Comparison of ENCODE assay signal across 13 cellular contexts in the genomic region with DNA sequence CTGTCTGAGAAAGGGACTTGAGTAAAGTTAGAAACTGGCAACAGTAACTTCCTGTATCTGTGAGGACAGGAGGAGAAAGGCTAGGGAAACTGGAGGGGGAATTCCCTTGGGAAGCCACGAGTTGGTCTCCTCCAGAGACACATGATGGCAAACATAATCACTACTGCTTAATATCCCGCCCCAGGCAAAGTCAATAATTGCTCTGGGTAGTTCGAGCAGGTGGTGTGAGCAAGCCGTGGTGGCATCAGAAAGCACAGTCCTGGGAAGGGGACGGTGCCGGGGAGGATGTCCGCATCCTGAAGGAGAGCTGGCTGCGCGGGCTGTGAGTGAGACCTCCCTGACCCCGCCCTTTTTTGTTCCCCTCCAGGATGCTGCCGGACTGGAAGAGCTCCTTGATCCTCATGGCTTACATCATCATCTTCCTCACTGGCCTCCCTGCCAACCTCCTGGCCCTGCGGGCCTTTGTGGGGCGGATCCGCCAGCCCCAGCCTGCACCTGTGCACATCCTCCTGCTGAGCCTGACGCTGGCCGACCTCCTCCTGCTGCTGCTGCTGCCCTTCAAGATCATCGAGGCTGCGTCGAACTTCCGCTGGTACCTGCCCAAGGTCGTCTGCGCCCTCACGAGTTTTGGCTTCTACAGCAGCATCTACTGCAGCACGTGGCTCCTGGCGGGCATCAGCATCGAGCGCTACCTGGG. TPM values are rescaled to one million over a fixed set of nuclear protein-coding genes. Genes with fewer than 3 reads are reported as not detected.
DNase-seq lines count a peak whose midpoint lies in the region; ATAC-seq and TF ChIP-seq lines count a peak whose summit lies in the region.
"Had no signal": no experiment of that assay in that cellular context is flagged by ENCODE, and none has a peak within 500 bp of the region (broad histone marks: within the 10 kb centered on the region; RNA-seq: fewer than 3 reads in every experiment).

No MANE protein-coding gene starts in this region.

- no peak overlapping the region for H3K27ac ChIP-seq in foreskin keratinocyte
- H3K27ac ChIP-seq: cardiac muscle cell had no signal

- no peaks in the 10 kb centered on the region for H3K4me1 ChIP-seq in foreskin keratinocyte
- H3K4me1 ChIP-seq: HAP-1 had no signal

- DNase-seq in left cardiac atrium, result no peak
- no peak for DNase-seq in left ventricle myocardium superior
- DNase-seq in NCI-H2196 treated with DMSO at 0.1 percent for 48 hours (lab: John Stamatoyannopoulos, UW; ENCODE audit: unreplicated experiment), result peak; percentile 30
- no peak for DNase-seq in foreskin keratinocyte
- no peak for DNase-seq in activated T-cell treated with anti-CD3 and anti-CD28 coated beads, Interleukin-2, amount 50 U/mL, for 1 hour
- no peak for DNase-seq in NK-92 treated with Interleukin-12 subunit alpha and Interleukin-12 subunit beta, amount 100 ng/mL, for 24 hours (lab: John Stamatoyannopoulos, UW)
- DNase-seq: NCI-H446 had no signal

- intact Hi-C loops in left cardiac atrium (cut with DNase I) (no loop called here), left ventricle myocardium superior (cut with micrococcal nuclease) (no loop called here)

- peaks cover 38% of the 10 kb centered on the region for H3K27me3 ChIP-seq in foreskin keratinocyte
- H3K27me3 ChIP-seq: cardiac muscle cell had no signal

- TF ChIP-seq CTCF in foreskin keratinocyte (conservative IDR thresholded peaks at IDR 0.05), result no peak

- ATAC-seq in left cardiac atrium, result peak; percentile 22 to 34
- ATAC-seq in left ventricle myocardium superior, result no peak
- peak; percentile 32 for ATAC-seq in foreskin keratinocyte
- no peak for ATAC-seq in GM19455 (IDR thresholded peaks at IDR 0.05; ENCODE audit: unreplicated experiment)
- no peak for ATAC-seq in HG03097 (IDR thresholded peaks at IDR 0.05; ENCODE audit: low FRiP score, unreplicated experiment)

RNA-seq across cellular contexts. Expression of gene FFAR2, which starts 1.4 kb away (rescaled TPM):
- total RNA-seq in left cardiac atrium, result under 1 TPM; 0.44 to 0.47 TPM
- 0.27 TPM for total RNA-seq in left ventricle myocardium superior
- not detected in 2 replicates for total RNA-seq in foreskin keratinocyte
- polyA plus RNA-seq in foreskin keratinocyte, result not detected in 2 replicates
- total RNA-seq: cardiac muscle cell, K562 had no signal
- polyA plus RNA-seq: cardiac muscle cell, K562 had no signal

RNA-seq across cellular contexts. Expression of gene KRTDAP, which starts 40.8 kb away (rescaled TPM):
- total RNA-seq in left cardiac atrium (not detected), left ventricle myocardium superior (not detected), foreskin keratinocyte (9.0 and 12.6 TPM in 2 replicates)
- 8.9 and 14.4 TPM in 2 replicates for polyA plus RNA-seq in foreskin keratinocyte
- total RNA-seq: cardiac muscle cell, K562, sciatic nerve had no signal
- polyA plus RNA-seq: K562 had no signal

Comparison
In these comparisons a context has a peak if more than half of its experiments do, and no peak if none do; other contexts are left out.
1. ATAC-seq: peak in left cardiac atrium (2 of 2) and foreskin keratinocyte (single experiment); none in left ventricle myocardium superior (single experiment), GM19455 (single experiment) and HG03097 (single experiment).
2. RNA of gene KRTDAP, which starts 40.8 kb away (total RNA-seq): 9.0 to 12.6 TPM in foreskin keratinocyte; not detected in left cardiac atrium and not detected in left ventricle myocardium superior (single experiment); every median in the first group is over 10 times any median in the second.